In genomic region chr16:25107466-25107792, GRCh38 we compare ENCODE assay signal across 8 cellular contexts. TPM values are rescaled to one million over a fixed set of nuclear protein-coding genes. Genes with fewer than 3 reads are reported as not detected.
A peak's percentile ranks its signal among the peaks of the same experiment; 100 is the strongest.
DNase-seq lines count a peak whose midpoint lies in the region; ATAC-seq and TF ChIP-seq lines count a peak whose summit lies in the region.

No MANE protein-coding gene starts in this region.

- H3K27me3 Mint-ChIP-seq in activated naive CD8-positive, alpha-beta T cell: no peaks in the 10 kb centered on the region

- no peak for TF ChIP-seq EP300 in SK-N-SH (IDR thresholded peaks at IDR 0.05; ENCODE audit: borderline replicate concordance in 1 of 2, low read depth in 1 of 2, low read length in 1 of 2)
- TF ChIP-seq EP300 in stomach (IDR thresholded peaks at IDR 0.05): no peak

- POLR2A ChIA-PET in SK-N-SH (lab: Yijun Ruan, JAX): interaction anchor here (0.6 to 1.5 kb wide), 7 partner anchors 9 to 281 kb away, joined by 3 to 8 read pairs (median 3); partner anchors contain the start of gene ARHGAP17

- TF ChIP-seq CTCF in SK-N-SH (IDR thresholded peaks at IDR 0.05) (no peak), stomach (IDR thresholded peaks at IDR 0.05) (no peak)

- H3F3A ChIP-seq in SK-N-SH (replicated peaks; ENCODE audit: insufficient read depth): peaks cover 22% of the 10 kb centered on the region

- H3K36me3 Mint-ChIP-seq in activated naive CD8-positive, alpha-beta T cell: peaks cover 2% of the 10 kb centered on the region

- H3K4me3 Mint-ChIP-seq in activated naive CD8-positive, alpha-beta T cell: peak overlapping the region; percentile 98

- no peak for TF ChIP-seq RAD21 in SK-N-SH (IDR thresholded peaks at IDR 0.05; ENCODE audit: low read length)

- peak overlapping the region; percentile 90 for H2AFZ ChIP-seq in SK-N-SH (ENCODE audit: low read depth)

- no peaks in the 10 kb centered on the region for H3K9me3 Mint-ChIP-seq in activated naive CD8-positive, alpha-beta T cell (ENCODE audit: low read depth)

- peak overlapping the region; percentile 89 for H3K27ac Mint-ChIP-seq in activated naive CD8-positive, alpha-beta T cell

- no peaks in the 10 kb centered on the region for H3K9me3 ChIP-seq in SK-N-SH
- H3K9me3 ChIP-seq in iPS-18c (ENCODE audit: control insufficient read depth, insufficient read depth, low read length): no peaks in the 10 kb centered on the region
- no peaks in the 10 kb centered on the region for H3K9me3 ChIP-seq in stomach

- no peaks in the 10 kb centered on the region for H3K9me2 ChIP-seq in SK-N-SH

- CTCF ChIA-PET in SK-N-SH (lab: Yijun Ruan, JAX): interaction anchor here (0.7 to 2.1 kb wide), 9 partner anchors 16 to 348 kb away, joined by 3 to 7 read pairs (median 3); no protein-coding TSS in a partner anchor

- H3K4me3 ChIP-seq in SK-N-SH (ENCODE audit: low read depth in 2 of 2, low read length in 1 of 2) (peak overlapping the region; percentile 67 to 84), iPS-18c (ENCODE audit: insufficient read depth, low read depth, low read length) (peak overlapping the region; percentile 77; the same call in 1 of the 2 replicates), stomach (peak overlapping the region; percentile 69 to 84 (median 75))

- H3K27me3 ChIP-seq in SK-N-SH (ENCODE audit: insufficient read depth): no peaks in the 10 kb centered on the region
- no peaks in the 10 kb centered on the region for H3K27me3 ChIP-seq in stomach

- TF ChIP-seq POLR2A in stomach (IDR thresholded peaks at IDR 0.05): no peak

- H3K36me3 ChIP-seq in SK-N-SH (replicated peaks in 1 of 2; ENCODE audit: control insufficient read depth in 1 of 2, insufficient read depth in 2 of 2, low read length in 1 of 2): no peaks in the 10 kb centered on the region
- no peaks in the 10 kb centered on the region for H3K36me3 ChIP-seq in stomach

- intact Hi-C loops in stomach (cut with DNase I; ENCODE audit: low total_unique reads): no loop called here

- H3K4me1 ChIP-seq in SK-N-SH (ENCODE audit: control insufficient read depth in 1 of 2, insufficient read depth in 2 of 2, low read depth in 1 of 2, low read length in 1 of 2) (peaks cover 11 to 21% of the 10 kb centered on the region in 2 experiments), stomach (peaks cover 25 to 47% (median 36%) of the 10 kb centered on the region in 4 donors)

- H3K9ac ChIP-seq in SK-N-SH: peak overlapping the region; percentile 77

- peaks cover 21% of the 10 kb centered on the region for H3K79me2 ChIP-seq in SK-N-SH (ENCODE audit: insufficient read depth)

- H4K20me1 ChIP-seq in SK-N-SH (ENCODE audit: insufficient read depth): no peaks in the 10 kb centered on the region

- H3K4me2 ChIP-seq in SK-N-SH: peak overlapping the region; percentile 85

- H3K27ac ChIP-seq in SK-N-SH (ENCODE audit: low read depth in 2 of 2, low read length in 1 of 2): peak overlapping the region in 1 of 2 experiments; percentile 82; a peak in 2 of 4 replicates
- H3K27ac ChIP-seq in stomach: peak overlapping the region; percentile 85 to 91 (median 88)

- peak; percentile 28 for DNase-seq in SK-N-SH
- DNase-seq in stomach: no peak
- no peak for DNase-seq in AG08396 (ENCODE audit: low spot score)
- no peak for DNase-seq in cerebellum (ENCODE audit: low spot score)

- 65% methylated on average over 7 of the region's 7 CpGs for WGBS in SK-N-SH (ENCODE audit: low lambda C conversion rate)
- WGBS in stomach, 5 donors: 44 to 52% (median 48%) methylated on average over 7 of the region's 7 CpGs

- no peak for ATAC-seq in SK-N-SH treated with all-trans-retinoic acid at 6 μM for 48 hours
- no peak for ATAC-seq in GM21786 (IDR thresholded peaks at IDR 0.05; ENCODE audit: unreplicated experiment)

- peaks cover 41% of the 10 kb centered on the region for H3K4me1 Mint-ChIP-seq in activated naive CD8-positive, alpha-beta T cell (ENCODE audit: low read depth)

TF ChIP-seq in SK-N-SH, 30 proteins besides CTCF, POLR2A, EP300 and RAD21:
- TF ChIP-seq RXRA (IDR thresholded peaks at IDR 0.05; ENCODE audit: borderline replicate concordance, low read depth) (no peak), EZH2phosphoT487 (IDR thresholded peaks at IDR 0.05; ENCODE audit: borderline replicate concordance, low read depth) (no peak), SMC3 (IDR thresholded peaks at IDR 0.05; ENCODE audit: low read depth, low read length) (no peak), TEAD4 (IDR thresholded peaks at IDR 0.05; ENCODE audit: borderline replicate concordance, insufficient read depth) (no peak), FOSL2 (IDR thresholded peaks at IDR 0.05; ENCODE audit: borderline replicate concordance, low read depth) (no peak), IRF3 (IDR thresholded peaks at IDR 0.05; ENCODE audit: low read depth, low read length) (no peak), NRF1 (IDR thresholded peaks at IDR 0.05; ENCODE audit: low read depth, low read length) (no peak), PBX3 (IDR thresholded peaks at IDR 0.05) (no peak), TCF12 (IDR thresholded peaks at IDR 0.05) (no peak), CHD2 (IDR thresholded peaks at IDR 0.05; ENCODE audit: low read length, partially characterized antibody) (no peak)

TF ChIP-seq in SK-N-SH treated with all-trans-retinoic acid at 6 μM for 48 hours, 23 proteins besides CTCF, POLR2A, EP300 and RAD21:
- TF ChIP-seq ZNF8 (CRISPR knock-in tag; IDR thresholded peaks at IDR 0.05) (no peak), TSHZ2 (CRISPR knock-in tag; IDR thresholded peaks at IDR 0.05) (no peak), ISL1 (CRISPR knock-in tag; IDR thresholded peaks at IDR 0.05) (no peak), BACH2 (CRISPR knock-in tag; IDR thresholded peaks at IDR 0.05; ENCODE audit: borderline replicate concordance) (no peak), SNAI2 (CRISPR knock-in tag; IDR thresholded peaks at IDR 0.05) (no peak), POU6F1 (CRISPR knock-in tag; IDR thresholded peaks at IDR 0.05; ENCODE audit: borderline replicate concordance, low read depth) (no peak), ZC3H10 (CRISPR knock-in tag; IDR thresholded peaks at IDR 0.05) (no peak), CSDC2 (CRISPR knock-in tag; IDR thresholded peaks at IDR 0.05) (no peak), ZNF565 (CRISPR knock-in tag; conservative IDR thresholded peaks at IDR 0.05; ENCODE audit: low read depth) (no peak), RARB (CRISPR knock-in tag; IDR thresholded peaks at IDR 0.05) (no peak), TOX (CRISPR knock-in tag; IDR thresholded peaks at IDR 0.05; ENCODE audit: borderline replicate concordance) (no peak), ESRRG (CRISPR knock-in tag; IDR thresholded peaks at IDR 0.05) (no peak)
TF ChIP-seq in SK-N-SH treated with all-trans-retinoic acid at 6 μM for 48 hours: peak in this region for 0.

RNA-seq across cellular contexts. Expression of gene LCMT1, which starts 4.1 kb away (rescaled TPM):
- polyA plus RNA-seq in SK-N-SH (2012; rRNA removed): 27.7 and 29.8 TPM in 2 replicates
- polyA plus RNA-seq in SK-N-SH (2012; cell fraction: cytosol; rRNA removed): 37.0 and 42.2 TPM in 2 replicates
- polyA plus RNA-seq in SK-N-SH (2012; cell fraction: nucleus; rRNA removed): 24.5 and 24.9 TPM in 2 replicates
- 10 to 100 TPM; 15.4 to 54.9 (median 30.8) TPM for total RNA-seq in stomach
- polyA plus RNA-seq in stomach: 10 to 100 TPM; 29.6 to 48.1 (median 30.9) TPM
- 29.6 TPM for total RNA-seq in cerebellum
